ENCODE assay signal across 18 cellular contexts in the genomic region with DNA sequence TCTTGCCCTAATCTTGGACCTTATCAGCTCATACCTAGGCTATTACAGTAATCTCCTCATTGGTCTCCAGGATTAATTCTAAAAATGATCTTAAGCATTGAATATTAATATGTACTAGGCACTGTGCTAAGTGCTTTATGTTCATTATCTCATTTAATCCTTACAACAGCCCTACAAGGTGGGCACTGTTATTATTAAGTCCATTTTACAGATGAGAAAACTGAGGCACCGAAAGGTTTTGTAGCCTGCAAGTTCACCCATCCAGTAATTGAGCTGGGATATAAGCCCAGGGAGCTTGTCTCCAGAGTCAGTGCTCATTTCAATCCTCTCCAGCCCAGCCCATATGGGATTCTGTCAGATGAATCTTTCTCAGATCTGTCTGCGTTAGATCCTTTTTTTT. TPM values are rescaled to one million over a fixed set of nuclear protein-coding genes. Genes with fewer than 3 reads are reported as not detected.
DNase-seq lines count a peak whose midpoint lies in the region; ATAC-seq and TF ChIP-seq lines count a peak whose summit lies in the region.
"Had no signal": no experiment of that assay in that cellular context is flagged by ENCODE, and none has a peak within 500 bp of the region (broad histone marks: within the 10 kb centered on the region; RNA-seq: fewer than 3 reads in every experiment).

No MANE protein-coding gene starts in this region.

- H3K4me3 Mint-ChIP-seq in Caco-2 (ENCODE audit: unreplicated experiment) (peak overlapping the region; percentile 20), HFFc6 (no peak overlapping the region)
- no peak overlapping the region for H3K4me3 Mint-ChIP-seq in stimulated activated memory B cell treated with anti-CD40 and anti-IgM and Interleukin-4, amounts not matched to agents 10 μg/mL and 1 μg/mL and 100 μg/mL, for 72 hours
- H3K4me3 Mint-ChIP-seq: CD14-positive monocyte; CD4-positive, alpha-beta memory T cell; CD4-positive, CD25-positive, alpha-beta regulatory T cell; CD8-positive, alpha-beta memory T cell had no signal

- no peak overlapping the region for H3K4me3 ChIP-seq in Caco-2 (ENCODE audit: low read depth, low read length)
- H3K4me3 ChIP-seq: BLaER1 had no signal

- no peaks in the 10 kb centered on the region for H3K27me3 ChIP-seq in Caco-2 (replicated peaks; ENCODE audit: control insufficient read depth, insufficient read depth, low read length)
- H3K27me3 ChIP-seq: BE2C, BLaER1 had no signal

- POLR2A ChIA-PET in Caco-2 (lab: Charles Lee) = no interaction called here

- peaks cover 14% of the 10 kb centered on the region for H3K4me1 Mint-ChIP-seq in Caco-2 (ENCODE audit: low read depth, unreplicated experiment)
- peaks cover 9% of the 10 kb centered on the region for H3K4me1 Mint-ChIP-seq in HFFc6 (ENCODE audit: low read depth)
- no peaks in the 10 kb centered on the region for H3K4me1 Mint-ChIP-seq in stimulated activated memory B cell treated with anti-CD40 and anti-IgM and Interleukin-4, amounts not matched to agents 10 μg/mL and 1 μg/mL and 100 μg/mL, for 72 hours
- H3K4me1 Mint-ChIP-seq: CD14-positive monocyte; CD4-positive, alpha-beta memory T cell; CD4-positive, CD25-positive, alpha-beta regulatory T cell; CD8-positive, alpha-beta memory T cell had no signal

- H3K27ac Mint-ChIP-seq in Caco-2 (ENCODE audit: unreplicated experiment) (no peak overlapping the region), HFFc6 (0 out of 2 replicates have a peak overlapping the region, but pooled peaks have one; percentile 4)
- H3K27ac Mint-ChIP-seq in stimulated activated memory B cell treated with anti-CD40 and anti-IgM and Interleukin-4, amounts not matched to agents 10 μg/mL and 1 μg/mL and 100 μg/mL, for 72 hours = peak overlapping the region; percentile 54
- H3K27ac Mint-ChIP-seq: CD4-positive, CD25-positive, alpha-beta regulatory T cell; CD8-positive, alpha-beta memory T cell had no signal

- no peaks in the 10 kb centered on the region for H3K9me3 ChIP-seq in Caco-2
- H3K9me3 ChIP-seq: BE2C, BLaER1 had no signal

- no peaks in the 10 kb centered on the region for H3K27me3 Mint-ChIP-seq in Caco-2 (ENCODE audit: insufficient read depth, unreplicated experiment)
- H3K27me3 Mint-ChIP-seq in HFFc6 (ENCODE audit: insufficient read depth) = no peaks in the 10 kb centered on the region; the same call in 1 of the 2 replicates
- no peaks in the 10 kb centered on the region for H3K27me3 Mint-ChIP-seq in stimulated activated memory B cell treated with anti-CD40 and anti-IgM and Interleukin-4, amounts not matched to agents 10 μg/mL and 1 μg/mL and 100 μg/mL, for 72 hours
- H3K27me3 Mint-ChIP-seq: CD4-positive, alpha-beta memory T cell; CD4-positive, CD25-positive, alpha-beta regulatory T cell had no signal

- H3K36me3 ChIP-seq in Caco-2 (ENCODE audit: control insufficient read depth, insufficient read depth, low read length) = no peaks in the 10 kb centered on the region
- H3K36me3 ChIP-seq: BE2C had no signal

- H3K4me1 ChIP-seq in Caco-2 = peaks cover 12% of the 10 kb centered on the region; the same call in 1 of the 2 replicates
- H3K4me1 ChIP-seq: BE2C, BLaER1 had no signal

- CTCF ChIA-PET in Caco-2 (lab: Charles Lee) = no interaction called here

- H3K9me3 Mint-ChIP-seq in Caco-2 (ENCODE audit: unreplicated experiment) (no peaks in the 10 kb centered on the region), HFFc6 (no peaks in the 10 kb centered on the region)
- no peaks in the 10 kb centered on the region for H3K9me3 Mint-ChIP-seq in stimulated activated memory B cell treated with anti-CD40 and anti-IgM and Interleukin-4, amounts not matched to agents 10 μg/mL and 1 μg/mL and 100 μg/mL, for 72 hours
- H3K9me3 Mint-ChIP-seq: CD4-positive, alpha-beta memory T cell; CD4-positive, CD25-positive, alpha-beta regulatory T cell; CD8-positive, alpha-beta memory T cell had no signal

- H3K36me3 Mint-ChIP-seq in Caco-2 (ENCODE audit: insufficient read depth, unreplicated experiment) = peaks cover 17% of the 10 kb centered on the region
- peaks cover 7% of the 10 kb centered on the region; the same call in 1 of the 2 replicates for H3K36me3 Mint-ChIP-seq in HFFc6 (ENCODE audit: low read depth)
- peaks cover 18% of the 10 kb centered on the region for H3K36me3 Mint-ChIP-seq in stimulated activated memory B cell treated with anti-CD40 and anti-IgM and Interleukin-4, amounts not matched to agents 10 μg/mL and 1 μg/mL and 100 μg/mL, for 72 hours

- BruUV-seq in Caco-2 (replicated peaks; lab: Mats Ljungman, UMichigan) = no TSS peak

- no peak for ATAC-seq in stimulated activated memory B cell treated with anti-CD40 and anti-IgM and Interleukin-4, amounts not matched to agents 10 μg/mL and 1 μg/mL and 100 μg/mL, for 72 hours
- ATAC-seq in left colon = no peak

- intact Hi-C loops in Caco-2 (cut with micrococcal nuclease; ENCODE audit: unreplicated experiment) = loop anchor here (1.0 to 10.0 kb wide), 3 partner anchors 47 to 125 kb away; no protein-coding TSS in a partner anchor
- intact Hi-C loops in left colon (cut with DNase I, micrococcal nuclease) = no loop called here

- no peak for DNase-seq in Caco-2
- DNase-seq in HFFc6 = no peak
- DNase-seq in left colon = no peak
- no peak for DNase-seq in stimulated activated CD4-positive, alpha-beta T cell treated with anti-CD3 and anti-CD28 coated beads, Interleukin-15, amount 100 ng/mL, for 24 hours
- DNase-seq: 8988T; ACHN; BE2C; C1 segment of cervical spinal cord; Calu3; CD4-positive, alpha-beta memory T cell; CD4-positive, CD25-positive, alpha-beta regulatory T cell; CD8-positive, alpha-beta memory T cell; COR-L47; DMS79 treated with DMSO at 0.1 percent for 48 hours; GF-D8 had no signal

- TF ChIP-seq CTCF in Caco-2 (IDR thresholded peaks at IDR 0.05; ENCODE audit: insufficient read depth in 1 of 2, low read depth in 1 of 2, low read length in 1 of 2, severe bottlenecking in 1 of 2, unreplicated experiment in 1 of 2) (no peak), HFFc6 (IDR thresholded peaks at IDR 0.05) (no peak)

RNA-seq across cellular contexts. Expression of a gene that starts 20.8 kb away (rescaled TPM):
- total RNA-seq in Caco-2 (2022) = 13.4 and 14.4 TPM in 2 replicates
- 10 to 100 TPM; 19.4 to 26.0 (median 22.7) TPM for total RNA-seq in HFFc6 (2021; fragmentation: NEBNext Ultra II Directional; extraction: Animal tissue kit (Norgen Biotek cat#: 25700))
- 10 to 100 TPM; 24.1 to 31.3 TPM for total RNA-seq in left colon

RNA-seq across cellular contexts. Expression of a gene that starts 48.3 kb away (rescaled TPM):
- total RNA-seq in Caco-2 (2022) (416 and 445 TPM in 2 replicates), left colon (1,000 to 10,000 TPM; 1,116 to 1,323 TPM)
- 100 to 1,000 TPM; 223 to 296 (median 270) TPM for total RNA-seq in HFFc6 (2021; fragmentation: NEBNext Ultra II Directional; extraction: Animal tissue kit (Norgen Biotek cat#: 25700))
